ENCODE assay signal across 23 cellular contexts in genomic region chr13:73676550-73677040, GRCh38.
A peak's percentile ranks its signal among the peaks of the same experiment; 100 is the strongest.
DNase-seq lines count a peak whose midpoint lies in the region; ATAC-seq and TF ChIP-seq lines count a peak whose summit lies in the region.
"Had no signal": no experiment of that assay in that cellular context is flagged by ENCODE, and none has a peak within 500 bp of the region (broad histone marks: within the 10 kb centered on the region; RNA-seq: fewer than 3 reads in every experiment).

No MANE protein-coding gene starts in this region.

- BruUV-seq in Caco-2 (replicated peaks; lab: Mats Ljungman, UMichigan), result no TSS peak

- 55 to 76% methylated on average over 2 of the region's 2 CpGs for WGBS in esophagus squamous epithelium, 2 donors

- H3K36me3 ChIP-seq in Caco-2 (ENCODE audit: control insufficient read depth, insufficient read depth, low read length), result no peaks in the 10 kb centered on the region
- H3K36me3 ChIP-seq in esophagus squamous epithelium, result no peaks in the 10 kb centered on the region
- H3K36me3 ChIP-seq in upper lobe of right lung, result no peaks in the 10 kb centered on the region
- H3K36me3 ChIP-seq: right lobe of liver, uterus had no signal

- TF ChIP-seq POLR2A in esophagus squamous epithelium (IDR thresholded peaks at IDR 0.05), result no peak

- H3K4me1 Mint-ChIP-seq in Caco-2 (ENCODE audit: low read depth, unreplicated experiment) (peaks cover 23% of the 10 kb centered on the region), progenitor cell of endocrine pancreas (ENCODE audit: low read depth) (peaks cover 43% of the 10 kb centered on the region)
- no peaks in the 10 kb centered on the region for H3K4me1 Mint-ChIP-seq in activated naive CD8-positive, alpha-beta T cell treated with anti-CD3 and anti-CD28 coated beads, Interleukin-2, amount 50 U/mL, for 24 hours
- H3K4me1 Mint-ChIP-seq: central memory CD8-positive, alpha-beta T cell had no signal

- H3K4me3 Mint-ChIP-seq in Caco-2 (ENCODE audit: unreplicated experiment), result no peak overlapping the region
- no peak overlapping the region for H3K4me3 Mint-ChIP-seq in progenitor cell of endocrine pancreas (ENCODE audit: low read depth)
- no peak overlapping the region for H3K4me3 Mint-ChIP-seq in activated naive CD8-positive, alpha-beta T cell treated with anti-CD3 and anti-CD28 coated beads, Interleukin-2, amount 50 U/mL, for 24 hours
- H3K4me3 Mint-ChIP-seq: central memory CD8-positive, alpha-beta T cell; natural killer cell had no signal

- H3K9me3 Mint-ChIP-seq in Caco-2 (ENCODE audit: unreplicated experiment), result no peaks in the 10 kb centered on the region
- peaks cover 9% of the 10 kb centered on the region for H3K9me3 Mint-ChIP-seq in progenitor cell of endocrine pancreas (ENCODE audit: low read depth)
- no peaks in the 10 kb centered on the region for H3K9me3 Mint-ChIP-seq in activated naive CD8-positive, alpha-beta T cell treated with anti-CD3 and anti-CD28 coated beads, Interleukin-2, amount 50 U/mL, for 24 hours
- H3K9me3 Mint-ChIP-seq: central memory CD8-positive, alpha-beta T cell; natural killer cell had no signal

- H3K27me3 ChIP-seq in Caco-2 (replicated peaks; ENCODE audit: control insufficient read depth, insufficient read depth, low read length) (no peaks in the 10 kb centered on the region), esophagus squamous epithelium (no peaks in the 10 kb centered on the region), upper lobe of right lung (no peaks in the 10 kb centered on the region)
- H3K27me3 ChIP-seq: right lobe of liver, uterus had no signal

- peak overlapping the region; percentile 69 for H3K27ac Mint-ChIP-seq in Caco-2 (ENCODE audit: unreplicated experiment)
- peak overlapping the region; percentile 4 for H3K27ac Mint-ChIP-seq in progenitor cell of endocrine pancreas
- H3K27ac Mint-ChIP-seq in activated naive CD8-positive, alpha-beta T cell treated with anti-CD3 and anti-CD28 coated beads, Interleukin-2, amount 50 U/mL, for 24 hours, result no peak overlapping the region
- H3K27ac Mint-ChIP-seq: natural killer cell had no signal

- H3K36me3 Mint-ChIP-seq in Caco-2 (ENCODE audit: insufficient read depth, unreplicated experiment), result peaks cover 5% of the 10 kb centered on the region
- no peaks in the 10 kb centered on the region for H3K36me3 Mint-ChIP-seq in progenitor cell of endocrine pancreas (ENCODE audit: insufficient read depth)
- H3K36me3 Mint-ChIP-seq in activated naive CD8-positive, alpha-beta T cell treated with anti-CD3 and anti-CD28 coated beads, Interleukin-2, amount 50 U/mL, for 24 hours (ENCODE audit: low read depth), result peaks cover 2% of the 10 kb centered on the region

- H3K4me1 ChIP-seq in Caco-2 (peaks cover 56% of the 10 kb centered on the region), esophagus squamous epithelium (peaks cover 4 to 64% (median 6%) of the 10 kb centered on the region in 3 donors), upper lobe of right lung (no peaks in the 10 kb centered on the region)
- H3K4me1 ChIP-seq: parathyroid adenoma, right lobe of liver, uterus had no signal

- DNase-seq in Caco-2, result peak in 1 of 2 experiments; percentile 59
- DNase-seq in SK-MEL-5 (ENCODE audit: low read depth, low spot score), result peak; percentile 9
- DNase-seq in esophagus squamous epithelium (lab: John Stamatoyannopoulos, UW), result no peak
- DNase-seq in progenitor cell of endocrine pancreas (ENCODE audit: low spot score, unreplicated experiment), result no peak
- no peak for DNase-seq in upper lobe of right lung
- DNase-seq in activated naive CD8-positive, alpha-beta T cell treated with anti-CD3 and anti-CD28 coated beads, Interleukin-2, amount 50 U/mL, for 24 hours, result no peak
- DNase-seq in stimulated activated CD4-positive, alpha-beta T cell treated with anti-CD3 and anti-CD28 coated beads, Interleukin-12 subunit alpha, Interleukin-12 subunit beta, amount 100 ng/mL, for 4 hours, result no peak
- no peak for DNase-seq in SK-N-DZ (ENCODE audit: low spot score)
- DNase-seq: activated CD4-positive, alpha-beta T cell treated with anti-CD3 and anti-CD28 coated beads for 4 hours; activated naive CD4-positive, alpha-beta T cell treated with anti-CD3 and anti-CD28 coated beads, Interleukin-2, amount 50 U/mL, for 16 hours; activated T-cell treated with anti-CD3 and anti-CD28 coated beads, Interleukin-2, amount 50 U/mL, for 48 hours; anterior cingulate cortex; natural killer cell; NCI-H1105 treated with DMSO at 0.1 percent for 48 hours; NCI-H2029; NCI-H526 treated with DMSO at 0.1 percent for 48 hours; right lobe of liver; substantia nigra; uterus had no signal

- no peak for TF ChIP-seq CTCF in Caco-2 (IDR thresholded peaks at IDR 0.05; ENCODE audit: insufficient read depth in 1 of 2, low read depth in 1 of 2, low read length in 1 of 2, severe bottlenecking in 1 of 2, unreplicated experiment in 1 of 2)
- TF ChIP-seq CTCF in esophagus squamous epithelium (IDR thresholded peaks at IDR 0.05), result no peak
- no peak for TF ChIP-seq CTCF in progenitor cell of endocrine pancreas (IDR thresholded peaks at IDR 0.05; ENCODE audit: unreplicated experiment)
- TF ChIP-seq CTCF in upper lobe of right lung (IDR thresholded peaks at IDR 0.05), result no peak

- no peak overlapping the region for H3K4me3 ChIP-seq in Caco-2 (ENCODE audit: low read depth, low read length)
- H3K4me3 ChIP-seq in esophagus squamous epithelium, result no peak overlapping the region
- H3K4me3 ChIP-seq in upper lobe of right lung, result no peak overlapping the region
- H3K4me3 ChIP-seq: right lobe of liver, uterus had no signal

- intact Hi-C loops in Caco-2 (cut with micrococcal nuclease; ENCODE audit: unreplicated experiment) (no loop called here), esophagus squamous epithelium (cut with DNase I) (no loop called here), upper lobe of right lung (cut with DNase I) (no loop called here)

- no peak for ATAC-seq in upper lobe of right lung
- no peak for ATAC-seq in activated naive CD8-positive, alpha-beta T cell treated with anti-CD3 and anti-CD28 coated beads, Interleukin-2, amount 50 U/mL, for 24 hours
- ATAC-seq: left lobe of liver, natural killer cell, right lobe of liver had no signal

- POLR2A ChIA-PET in Caco-2 (lab: Charles Lee), result interaction anchor here (0.6 kb wide), 1 partner anchor 888 kb away, joined by 3 read pairs; no protein-coding TSS in a partner anchor

- CTCF ChIA-PET in Caco-2 (lab: Charles Lee), result no interaction called here

- H3K27ac ChIP-seq in esophagus squamous epithelium (peak overlapping the region; percentile 73 to 86 (median 77)), upper lobe of right lung (no peak overlapping the region)
- H3K27ac ChIP-seq: C4-2B, parathyroid adenoma, right lobe of liver, uterus had no signal

- H3K9me3 ChIP-seq in Caco-2 (no peaks in the 10 kb centered on the region), esophagus squamous epithelium (no peaks in the 10 kb centered on the region), upper lobe of right lung (no peaks in the 10 kb centered on the region)
- H3K9me3 ChIP-seq: right lobe of liver, uterus had no signal

- in situ Hi-C loops in SK-MEL-5 (cut with HindIII; ENCODE audit: low pct_unique_long_range_greater_than_20kb, low sequenced_read_pairs), result no loop called here

- no peaks in the 10 kb centered on the region for H3K27me3 Mint-ChIP-seq in Caco-2 (ENCODE audit: insufficient read depth, unreplicated experiment)
- H3K27me3 Mint-ChIP-seq in progenitor cell of endocrine pancreas, result no peaks in the 10 kb centered on the region
- no peaks in the 10 kb centered on the region for H3K27me3 Mint-ChIP-seq in activated naive CD8-positive, alpha-beta T cell treated with anti-CD3 and anti-CD28 coated beads, Interleukin-2, amount 50 U/mL, for 24 hours
- H3K27me3 Mint-ChIP-seq: central memory CD8-positive, alpha-beta T cell had no signal
